16 cellular contexts compared by ENCODE assay signal in genomic region chr1:9382923-9383491, GRCh38.
DNase-seq lines count a peak whose midpoint lies in the region; ATAC-seq, FAIRE-seq and TF ChIP-seq lines count a peak whose summit lies in the region.
"Had no signal": no experiment of that assay in that cellular context is flagged by ENCODE, and none has a peak within 500 bp of the region (broad histone marks: within the 10 kb centered on the region; RNA-seq: fewer than 3 reads in every experiment).

No MANE protein-coding gene starts in this region.

- no peaks in the 10 kb centered on the region for H3K36me3 ChIP-seq in left ventricle myocardium inferior
- H3K36me3 ChIP-seq in bronchial epithelial cell (ENCODE audit: control insufficient read depth, insufficient read depth, low read length), result no peaks in the 10 kb centered on the region

- ATAC-seq in left ventricle myocardium superior, result no peak
- no peak for ATAC-seq in SK-N-SH treated with all-trans-retinoic acid at 6 μM for 48 hours
- ATAC-seq in activated naive CD8-positive, alpha-beta T cell treated with anti-CD3 and anti-CD28 coated beads, Interleukin-2, amount 50 U/mL, for 24 hours, result no peak
- ATAC-seq in HG03108 (IDR thresholded peaks at IDR 0.05; ENCODE audit: unreplicated experiment), result no peak
- ATAC-seq: GM12878 had no signal

- peak overlapping the region; percentile 39 for H3K27ac Mint-ChIP-seq in nephron progenitor cell
- H3K27ac Mint-ChIP-seq in activated naive CD8-positive, alpha-beta T cell treated with anti-CD3 and anti-CD28 coated beads, Interleukin-2, amount 50 U/mL, for 24 hours, result no peak overlapping the region

- intact Hi-C loops in left ventricle myocardium inferior (cut with micrococcal nuclease) (no loop called here), left ventricle myocardium superior (cut with micrococcal nuclease) (no loop called here)

- H3K4me1 Mint-ChIP-seq in nephron progenitor cell, result peaks cover 48% of the 10 kb centered on the region
- H3K4me1 Mint-ChIP-seq in activated naive CD8-positive, alpha-beta T cell treated with anti-CD3 and anti-CD28 coated beads, Interleukin-2, amount 50 U/mL, for 24 hours, result no peaks in the 10 kb centered on the region

- no peaks in the 10 kb centered on the region for H3K27me3 ChIP-seq in left ventricle myocardium inferior (ENCODE audit: low read depth)
- H3K27me3 ChIP-seq in bronchial epithelial cell (ENCODE audit: control insufficient read depth, insufficient read depth, low read length), result peaks cover 5% of the 10 kb centered on the region

- H3K9me3 Mint-ChIP-seq in nephron progenitor cell, result no peaks in the 10 kb centered on the region
- H3K9me3 Mint-ChIP-seq in activated naive CD8-positive, alpha-beta T cell treated with anti-CD3 and anti-CD28 coated beads, Interleukin-2, amount 50 U/mL, for 24 hours, result no peaks in the 10 kb centered on the region

- no peaks in the 10 kb centered on the region for H3K9me3 ChIP-seq in left ventricle myocardium inferior (replicated peaks)

- H3K27me3 Mint-ChIP-seq in nephron progenitor cell (ENCODE audit: low read depth, poor library complexity), result peaks cover 10% of the 10 kb centered on the region
- H3K27me3 Mint-ChIP-seq in activated naive CD8-positive, alpha-beta T cell treated with anti-CD3 and anti-CD28 coated beads, Interleukin-2, amount 50 U/mL, for 24 hours, result no peaks in the 10 kb centered on the region

- FAIRE-seq in bronchial epithelial cell (lab: Jason Lieb, UNC), result peak; percentile 32
- FAIRE-seq: GM12878 had no signal

- TF ChIP-seq CTCF in left ventricle myocardium inferior (IDR thresholded peaks at IDR 0.05; ENCODE audit: borderline replicate concordance) (no peak), bronchial epithelial cell (IDR thresholded peaks at IDR 0.05; ENCODE audit: insufficient read depth, low read length, severe bottlenecking) (no peak), nephron progenitor cell (IDR thresholded peaks at IDR 0.05) (no peak)

- DNase-seq in left ventricle myocardium inferior (no peak), left ventricle myocardium superior (no peak), bronchial epithelial cell (ENCODE audit: low read depth) (no peak), nephron progenitor cell (peak; percentile 35), KG1 (lab: John Stamatoyannopoulos, UW) (no peak)
- DNase-seq in activated naive CD8-positive, alpha-beta T cell treated with anti-CD3 and anti-CD28 coated beads, Interleukin-2, amount 50 U/mL, for 24 hours, result no peak
- DNase-seq: C1 segment of cervical spinal cord, DMS 273 treated with DMSO at 0.1 percent for 48 hours, GDM1, NCI-H1092 treated with DMSO at 0.1 percent for 48 hours, NCI-H1694, NCI-H748 treated with DMSO at 0.1 percent for 48 hours, PC-9 had no signal

- H3K4me3 ChIP-seq in left ventricle myocardium inferior, result no peak overlapping the region
- no peak overlapping the region for H3K4me3 ChIP-seq in bronchial epithelial cell (ENCODE audit: low read depth, low read length)
- H3K4me3 ChIP-seq: GM12878, PC-9 had no signal

- H3K36me3 Mint-ChIP-seq in nephron progenitor cell (ENCODE audit: low read depth), result no peaks in the 10 kb centered on the region
- H3K36me3 Mint-ChIP-seq in activated naive CD8-positive, alpha-beta T cell treated with anti-CD3 and anti-CD28 coated beads, Interleukin-2, amount 50 U/mL, for 24 hours (ENCODE audit: low read depth), result no peaks in the 10 kb centered on the region

- peak overlapping the region; percentile 30 for H3K27ac ChIP-seq in left ventricle myocardium inferior (replicated peaks)
- H3K27ac ChIP-seq: PC-9 had no signal

- H3K4me1 ChIP-seq in left ventricle myocardium inferior, result peaks cover 34% of the 10 kb centered on the region

- H3K4me3 Mint-ChIP-seq in nephron progenitor cell, result no peak overlapping the region
- no peak overlapping the region for H3K4me3 Mint-ChIP-seq in activated naive CD8-positive, alpha-beta T cell treated with anti-CD3 and anti-CD28 coated beads, Interleukin-2, amount 50 U/mL, for 24 hours

TF ChIP-seq in SK-N-SH treated with all-trans-retinoic acid at 6 μM for 48 hours, 23 proteins besides CTCF, POLR2A, EP300 and RAD21:
- TF ChIP-seq ZNF565 (CRISPR knock-in tag; conservative IDR thresholded peaks at IDR 0.05; ENCODE audit: low read depth), result no peak
- no peak for TF ChIP-seq PPARA (CRISPR knock-in tag; IDR thresholded peaks at IDR 0.05; ENCODE audit: borderline replicate concordance)
- TF ChIP-seq CSDC2 (CRISPR knock-in tag; IDR thresholded peaks at IDR 0.05), result no peak
- no peak for TF ChIP-seq TCF4 (CRISPR knock-in tag; IDR thresholded peaks at IDR 0.05; ENCODE audit: borderline replicate concordance)
- TF ChIP-seq CREB5 (CRISPR knock-in tag; IDR thresholded peaks at IDR 0.05; ENCODE audit: low read depth), result no peak
- TF ChIP-seq TSHZ2 (CRISPR knock-in tag; IDR thresholded peaks at IDR 0.05), result no peak
TF ChIP-seq in SK-N-SH treated with all-trans-retinoic acid at 6 μM for 48 hours: peak in this region for 0.
